Comparison of ENCODE assay signal across 8 cellular contexts in genomic region chr17:57612202-57613071, GRCh38.
A peak's percentile ranks its signal among the peaks of the same experiment; 100 is the strongest.
DNase-seq lines count a peak whose midpoint lies in the region; ATAC-seq lines count a peak whose summit lies in the region.

No MANE protein-coding gene starts in this region.

- H3K9me3 Mint-ChIP-seq in activated CD4-positive, alpha-beta T cell treated with anti-CD3 and anti-CD28 coated beads, Interleukin-2, amount 10 ng/mL, durations not matched to agents 7 days and 5 days: peaks cover 3% of the 10 kb centered on the region
- H3K9me3 Mint-ChIP-seq in stimulated activated memory B cell treated with anti-CD40 and anti-IgM and Interleukin-4, amounts not matched to agents 10 μg/mL and 1 μg/mL and 100 μg/mL, for 72 hours: no peaks in the 10 kb centered on the region

- DNase-seq in activated CD4-positive, alpha-beta T cell treated with anti-CD3 and anti-CD28 coated beads, Interleukin-2, amount 50 U/mL, for 1 hour: peak; percentile 20
- DNase-seq in activated CD4-positive, alpha-beta T cell treated with anti-CD3 and anti-CD28 coated beads, Interleukin-2, amount 10 ng/mL, durations not matched to agents 7 days and 5 days: no peak
- DNase-seq in NCI-H2196 treated with DMSO at 0.1 percent for 48 hours (lab: John Stamatoyannopoulos, UW; ENCODE audit: unreplicated experiment): peak; percentile 83
- DNase-seq in central memory CD4-positive, alpha-beta T cell: peak; percentile 60
- no peak for DNase-seq in stimulated activated naive CD4-positive, alpha-beta T cell (lab: John Stamatoyannopoulos, UW)
- DNase-seq in Kasumi-1 (lab: John Stamatoyannopoulos, UW): no peak

- POLR2A ChIA-PET in activated CD4-positive, alpha-beta T cell treated with anti-CD3 and anti-CD28 coated beads, Interleukin-2, amount 10 ng/mL, durations not matched to agents 7 days and 5 days (lab: Charles Lee): no interaction called here

- H3K27me3 Mint-ChIP-seq in activated CD4-positive, alpha-beta T cell treated with anti-CD3 and anti-CD28 coated beads, Interleukin-2, amount 10 ng/mL, durations not matched to agents 7 days and 5 days: no peaks in the 10 kb centered on the region
- no peaks in the 10 kb centered on the region for H3K27me3 Mint-ChIP-seq in stimulated activated memory B cell treated with anti-CD40 and anti-IgM and Interleukin-4, amounts not matched to agents 10 μg/mL and 1 μg/mL and 100 μg/mL, for 72 hours

- H3K36me3 Mint-ChIP-seq in activated CD4-positive, alpha-beta T cell treated with anti-CD3 and anti-CD28 coated beads, Interleukin-2, amount 10 ng/mL, durations not matched to agents 7 days and 5 days (ENCODE audit: low read depth): peaks cover 26% of the 10 kb centered on the region
- peaks cover 22% of the 10 kb centered on the region for H3K36me3 Mint-ChIP-seq in stimulated activated memory B cell treated with anti-CD40 and anti-IgM and Interleukin-4, amounts not matched to agents 10 μg/mL and 1 μg/mL and 100 μg/mL, for 72 hours

- ATAC-seq in stimulated activated memory B cell treated with anti-CD40 and anti-IgM and Interleukin-4, amounts not matched to agents 10 μg/mL and 1 μg/mL and 100 μg/mL, for 72 hours: peak; percentile 75
- no peak for ATAC-seq in HG02759 (IDR thresholded peaks at IDR 0.05; ENCODE audit: unreplicated experiment)

- peaks cover 25% of the 10 kb centered on the region for H3K4me1 Mint-ChIP-seq in activated CD4-positive, alpha-beta T cell treated with anti-CD3 and anti-CD28 coated beads, Interleukin-2, amount 10 ng/mL, durations not matched to agents 7 days and 5 days
- peaks cover 24% of the 10 kb centered on the region for H3K4me1 Mint-ChIP-seq in stimulated activated memory B cell treated with anti-CD40 and anti-IgM and Interleukin-4, amounts not matched to agents 10 μg/mL and 1 μg/mL and 100 μg/mL, for 72 hours

- H3K4me3 Mint-ChIP-seq in activated CD4-positive, alpha-beta T cell treated with anti-CD3 and anti-CD28 coated beads, Interleukin-2, amount 10 ng/mL, durations not matched to agents 7 days and 5 days: no peak overlapping the region
- H3K4me3 Mint-ChIP-seq in stimulated activated memory B cell treated with anti-CD40 and anti-IgM and Interleukin-4, amounts not matched to agents 10 μg/mL and 1 μg/mL and 100 μg/mL, for 72 hours: no peak overlapping the region

- CTCF ChIA-PET in activated CD4-positive, alpha-beta T cell treated with anti-CD3 and anti-CD28 coated beads, Interleukin-2, amount 10 ng/mL, durations not matched to agents 7 days and 5 days (lab: Charles Lee): interaction anchor here (1.1 kb wide), 1 partner anchor 15 kb away, joined by 5 read pairs; no protein-coding TSS in a partner anchor

- no peak overlapping the region for H3K27ac Mint-ChIP-seq in activated CD4-positive, alpha-beta T cell treated with anti-CD3 and anti-CD28 coated beads, Interleukin-2, amount 10 ng/mL, durations not matched to agents 7 days and 5 days
- no peak overlapping the region for H3K27ac Mint-ChIP-seq in stimulated activated memory B cell treated with anti-CD40 and anti-IgM and Interleukin-4, amounts not matched to agents 10 μg/mL and 1 μg/mL and 100 μg/mL, for 72 hours

Comparison
In these comparisons a context has a peak if more than half of its experiments do, and no peak if none do; other contexts are left out.
1. DNase-seq: peak in activated CD4-positive, alpha-beta T cell treated with anti-CD3 and anti-CD28 coated beads, Interleukin-2, amount 50 U/mL, for 1 hour (single experiment), NCI-H2196 treated with DMSO at 0.1 percent for 48 hours (single experiment) and central memory CD4-positive, alpha-beta T cell (single experiment); none in activated CD4-positive, alpha-beta T cell treated with anti-CD3 and anti-CD28 coated beads, Interleukin-2, amount 10 ng/mL, durations not matched to agents 7 days and 5 days (single experiment), stimulated activated naive CD4-positive, alpha-beta T cell (0 of 6) and Kasumi-1 (0 of 2).